25 cellular contexts compared by ENCODE assay signal in the genomic region with DNA sequence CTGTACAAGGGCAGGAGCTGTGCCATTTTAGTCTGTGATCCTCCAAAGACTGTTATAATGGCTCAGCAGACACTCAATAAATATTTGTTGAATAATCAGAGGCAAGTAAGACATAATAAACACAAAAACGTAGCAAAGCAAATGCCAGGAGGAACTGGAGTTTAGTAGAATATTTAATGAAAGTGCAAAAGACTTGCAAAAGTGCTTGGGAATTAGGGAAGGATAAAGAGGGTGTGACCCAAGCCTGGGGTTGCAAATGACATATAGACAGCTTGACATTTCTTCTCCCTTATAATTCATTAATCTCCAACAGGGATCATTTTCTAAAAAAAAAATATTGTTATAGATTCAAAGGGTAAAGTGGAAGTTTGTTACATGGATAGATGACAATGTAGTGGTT.
"Had no signal": no experiment of that assay in that cellular context is flagged by ENCODE, and none has a peak within 500 bp of the region (broad histone marks: within the 10 kb centered on the region; RNA-seq: fewer than 3 reads in every experiment).

No MANE protein-coding gene starts in this region.

- ATAC-seq: effector memory CD8-positive, alpha-beta T cell; esophagus mucosa; foreskin keratinocyte; gastrocnemius medialis; gastroesophageal sphincter; heart left ventricle; heart right ventricle had no signal

- H3K9me3 Mint-ChIP-seq: endodermal cell had no signal

- H3K4me3 ChIP-seq: colonic mucosa, coronary artery, dorsolateral prefrontal cortex, esophagus muscularis mucosa, esophagus squamous epithelium, gastrocnemius medialis, gastroesophageal sphincter, heart left ventricle, heart right ventricle had no signal

- H3K4me1 ChIP-seq: colonic mucosa, esophagus muscularis mucosa, esophagus squamous epithelium, foreskin keratinocyte, gastroesophageal sphincter, heart left ventricle, heart right ventricle had no signal

- H3K27me3 ChIP-seq: colonic mucosa, esophagus muscularis mucosa, esophagus squamous epithelium, foreskin keratinocyte, gastrocnemius medialis, gastroesophageal sphincter, heart left ventricle, heart right ventricle had no signal

- H3K36me3 ChIP-seq: colonic mucosa, esophagus muscularis mucosa, esophagus squamous epithelium, gastrocnemius medialis, gastroesophageal sphincter, heart left ventricle, heart right ventricle had no signal

- H3K4me1 Mint-ChIP-seq: endodermal cell had no signal

- H3K9me3 ChIP-seq: colonic mucosa, esophagus muscularis mucosa, esophagus squamous epithelium, gastrocnemius medialis, gastroesophageal sphincter, heart left ventricle had no signal

- H3K27me3 Mint-ChIP-seq: dendritic cell treated with granulocyte-macrophage colony-stimulating factor and Interleukin-4, amounts not matched to agents 40 ng/mL and 50 ng/mL, for 4 days; effector memory CD8-positive, alpha-beta T cell had no signal

- DNase-seq: colonic mucosa; cortex of kidney; dermis blood vessel endothelial cell; dorsolateral prefrontal cortex; effector CD4-positive, alpha-beta T cell; effector CD8-positive, alpha-beta T cell; effector memory CD4-positive, alpha-beta T cell; effector memory CD8-positive, alpha-beta T cell; endodermal cell; erythroblast; esophagus squamous epithelium; foreskin fibroblast; foreskin melanocyte; gastrocnemius medialis; glutamatergic neuron; head of caudate nucleus; heart left ventricle; heart right ventricle had no signal

- H3K27ac Mint-ChIP-seq: dendritic cell treated with granulocyte-macrophage colony-stimulating factor and Interleukin-4, amounts not matched to agents 40 ng/mL and 50 ng/mL, for 4 days; effector memory CD8-positive, alpha-beta T cell; endodermal cell had no signal

- H3K4me3 Mint-ChIP-seq: dendritic cell treated with granulocyte-macrophage colony-stimulating factor and Interleukin-4, amounts not matched to agents 40 ng/mL and 50 ng/mL, for 4 days; effector memory CD8-positive, alpha-beta T cell; endodermal cell had no signal

- H3K27ac ChIP-seq: colonic mucosa, dorsolateral prefrontal cortex, epithelial cell of prostate, esophagus muscularis mucosa, esophagus squamous epithelium, foreskin keratinocyte, gastrocnemius medialis, gastroesophageal sphincter, heart left ventricle, heart right ventricle had no signal
